In the genomic region with DNA sequence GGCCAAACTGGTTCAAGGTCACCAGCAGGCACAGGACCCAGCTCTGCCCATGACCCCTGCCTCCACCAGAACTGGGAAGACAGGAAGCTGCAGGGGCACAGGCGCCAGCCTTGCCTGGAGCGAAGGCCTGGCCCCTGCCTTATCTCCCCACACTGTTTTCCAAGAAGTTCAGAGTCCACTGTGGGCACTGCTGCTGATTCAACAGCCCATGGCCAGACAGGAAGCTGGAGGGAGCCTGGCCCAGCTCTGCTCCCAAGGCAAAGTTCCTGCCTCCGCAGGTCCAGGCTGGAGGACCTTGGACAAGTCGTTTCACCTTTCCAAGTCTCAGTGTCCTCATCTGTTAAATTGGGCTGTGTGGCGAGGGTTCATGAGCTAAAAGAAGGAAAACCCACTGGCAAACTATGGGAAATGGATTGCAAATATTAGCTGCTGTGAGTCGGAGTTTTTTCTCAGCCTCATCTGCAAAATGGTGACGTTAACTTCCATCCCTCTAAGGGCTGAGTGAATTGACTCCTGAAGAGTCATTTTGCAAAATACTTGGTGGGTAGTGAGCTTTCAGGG, we compare ENCODE assay signal across 7 cellular contexts. TPM values are rescaled to one million over a fixed set of nuclear protein-coding genes. Genes with fewer than 3 reads are reported as not detected.
DNase-seq lines count a peak whose midpoint lies in the region; FAIRE-seq and TF ChIP-seq lines count a peak whose summit lies in the region.

No MANE protein-coding gene starts in this region.

- TF ChIP-seq CTCF in adrenal gland (IDR thresholded peaks at IDR 0.05) (no peak), kidney (IDR thresholded peaks at IDR 0.05; ENCODE audit: borderline replicate concordance, extremely low read depth, insufficient read depth) (no peak), stomach (IDR thresholded peaks at IDR 0.05) (no peak)

- DNase-seq in HuH-7.5 (ENCODE audit: low spot score) (peak; percentile 80), adrenal gland (peak in 5 of 7 donors; percentile 49 to 77 (median 57)), kidney (no peak), stomach (peak; percentile 85), activated gamma-delta T cell treated with Interleukin-2 at 50 U/mL for 16 hours (no peak)
- DNase-seq in stimulated activated CD8-positive, alpha-beta memory T cell treated with anti-CD3 and anti-CD28 coated beads, Interleukin-4, amount 100 ng/mL, for 48 hours, result no peak
- DNase-seq in stimulated activated naive CD4-positive, alpha-beta T cell (lab: John Stamatoyannopoulos, UW), result no peak

- TF ChIP-seq POLR2A in adrenal gland (IDR thresholded peaks at IDR 0.05) (peak in 1 of 2 donors; percentile 56), stomach (IDR thresholded peaks at IDR 0.05) (no peak)

- FAIRE-seq in kidney (lab: Jason Lieb, UNC), result no peak

- H3K9ac ChIP-seq in kidney (ENCODE audit: low read length in 2 of 2), result peak overlapping the region in 1 of 2 donors; percentile 91

- no peak for TF ChIP-seq EP300 in stomach (IDR thresholded peaks at IDR 0.05)

- no peaks in the 10 kb centered on the region for H3K9me3 ChIP-seq in adrenal gland (replicated peaks in 1 of 3)
- H3K9me3 ChIP-seq in kidney (ENCODE audit: control insufficient read depth in 1 of 2, low read length in 2 of 2), result no peaks in the 10 kb centered on the region
- H3K9me3 ChIP-seq in stomach, result no peaks in the 10 kb centered on the region

- WGBS in adrenal gland, 4 donors, result 12 to 31% (median 30%) methylated on average over 5 to 7 of the region's 7 CpGs
- 14 to 30% (median 28%) methylated on average over 5 to 7 of the region's 7 CpGs for WGBS in stomach, 5 donors

- H3K4me1 ChIP-seq in adrenal gland (replicated peaks in 1 of 2) (peaks cover 16 to 20% of the 10 kb centered on the region in 2 donors), kidney (ENCODE audit: control insufficient read depth in 1 of 2, insufficient read depth in 1 of 2, low read depth in 1 of 2, low read length in 2 of 2) (peaks cover 13 to 16% of the 10 kb centered on the region in 2 donors), stomach (peaks cover 33 to 68% (median 52%) of the 10 kb centered on the region in 4 donors)

- H3K27ac ChIP-seq in adrenal gland, result peak overlapping the region in 4 of 5 donors; percentile 26 to 74 (median 60)
- H3K27ac ChIP-seq in kidney (ENCODE audit: low read depth in 2 of 2, low read length in 2 of 2), result no peak overlapping the region
- peak overlapping the region; percentile 80 to 91 (median 88) for H3K27ac ChIP-seq in stomach

- H3K4me3 ChIP-seq in adrenal gland (peak overlapping the region in 3 of 4 donors; percentile 73 to 100 (median 85)), kidney (ENCODE audit: low read length in 2 of 2) (peak overlapping the region; percentile 85 to 91), stomach (peak overlapping the region; percentile 82 to 91 (median 86))

- intact Hi-C loops in adrenal gland (cut with DNase I), result no loop called here
- intact Hi-C loops in kidney (cut with DNase I), result no loop called here
- intact Hi-C loops in stomach (cut with DNase I; ENCODE audit: low total_unique reads), result no loop called here

- H3K27me3 ChIP-seq in adrenal gland (no peaks in the 10 kb centered on the region), stomach (no peaks in the 10 kb centered on the region)

- peaks cover 0 to 4% of the 10 kb centered on the region in 2 donors for H3K36me3 ChIP-seq in adrenal gland (replicated peaks in 1 of 2)
- H3K36me3 ChIP-seq in kidney (ENCODE audit: control insufficient read depth in 1 of 2, insufficient read depth in 2 of 2, low read length in 2 of 2), result no peaks in the 10 kb centered on the region
- peaks cover 3 to 38% (median 36%) of the 10 kb centered on the region in 4 donors for H3K36me3 ChIP-seq in stomach

RNA-seq across cellular contexts. Expression of a gene that starts 1.2 kb away (rescaled TPM):
- 10 to 100 TPM; 18.0 to 37.4 (median 21.5) TPM for total RNA-seq in adrenal gland
- 10 to 100 TPM in 2 of 3 donors, 1 to 10 TPM in 1; 3.6 to 25.4 (median 11.0) TPM for polyA plus RNA-seq in adrenal gland
- total RNA-seq in kidney, result 19.0 TPM
- polyA plus RNA-seq in kidney (ENCODE audit: insufficient read depth, low read depth, low replicate concordance), result 6.3 TPM
- total RNA-seq in stomach, result 10 to 100 TPM in 4 of 5 donors, 1 to 10 TPM in 1; 7.0 to 59.3 (median 18.7) TPM
- polyA plus RNA-seq in stomach, result 10 to 100 TPM; 13.3 to 42.0 (median 16.8) TPM

RNA-seq across cellular contexts. Expression of a gene that starts 38.0 kb away (rescaled TPM):
- total RNA-seq in adrenal gland, result 10 to 100 TPM; 26.1 to 70.3 (median 44.6) TPM
- 10 to 100 TPM in 1 of 3 donors, 1 to 10 TPM in 2; 5.8 to 14.5 (median 9.3) TPM for polyA plus RNA-seq in adrenal gland
- total RNA-seq in kidney, result 35.0 TPM
- polyA plus RNA-seq in kidney (ENCODE audit: insufficient read depth, low read depth, low replicate concordance), result 7.3 TPM
- total RNA-seq in stomach, result 10 to 100 TPM in 2 of 5 donors, 1 to 10 TPM in 3; 5.3 to 21.7 (median 9.8) TPM
- 1 to 10 TPM; 2.5 to 8.1 (median 7.3) TPM for polyA plus RNA-seq in stomach

Comparison
In these comparisons a context has a peak if more than half of its experiments do, and no peak if none do; other contexts are left out.
1. DNase-seq: peak in HuH-7.5 (single experiment), adrenal gland (5 of 7) and stomach (single experiment); none in kidney (single experiment), stimulated activated CD8-positive, alpha-beta memory T cell treated with anti-CD3 and anti-CD28 coated beads, Interleukin-4, amount 100 ng/mL, for 48 hours (single experiment), activated gamma-delta T cell treated with Interleukin-2 at 50 U/mL for 16 hours (single experiment) and stimulated activated naive CD4-positive, alpha-beta T cell (0 of 6).
2. H3K27ac ChIP-seq: peak in adrenal gland (4 of 5) and stomach (5 of 5); none in kidney (0 of 2).
3. Peak in every context shown above with its lines, with median percentiles within 50 percentile points of each other: H3K4me3 ChIP-seq.